In the genomic region with DNA sequence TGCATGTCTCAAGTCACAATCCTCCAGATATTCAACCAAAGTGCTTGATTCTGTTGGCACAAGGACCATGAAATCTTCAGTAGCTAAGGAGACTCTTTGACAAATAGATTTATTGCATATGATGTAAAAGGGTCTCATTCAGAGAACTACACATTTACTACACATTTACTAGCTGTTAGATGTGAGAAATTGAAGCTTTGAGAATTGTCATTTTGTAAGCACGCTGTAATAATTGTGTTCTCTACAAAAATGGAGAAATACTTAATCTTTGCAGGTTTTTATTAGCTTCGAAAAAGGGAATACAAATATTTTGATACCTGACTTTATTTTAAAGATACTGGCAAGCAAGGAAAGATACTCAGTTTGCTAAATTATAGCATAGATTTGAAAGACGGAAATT, we compare ENCODE assay signal across 11 cellular contexts.
A peak's percentile ranks its signal among the peaks of the same experiment; 100 is the strongest.
DNase-seq lines count a peak whose midpoint lies in the region; ATAC-seq and TF ChIP-seq lines count a peak whose summit lies in the region.
"Had no signal": no experiment of that assay in that cellular context is flagged by ENCODE, and none has a peak within 500 bp of the region (broad histone marks: within the 10 kb centered on the region; RNA-seq: fewer than 3 reads in every experiment).

No MANE protein-coding gene starts in this region.

- H3K27ac ChIP-seq in cingulate gyrus (ENCODE audit: low read depth, low read length), result peak overlapping the region; percentile 99
- peak overlapping the region; percentile 89 to 91 for H3K27ac ChIP-seq in prostate gland

- H3K4me1 ChIP-seq in Caco-2 (peaks cover 34% of the 10 kb centered on the region), prostate gland (replicated peaks) (peaks cover 19% of the 10 kb centered on the region)

- H3K4me3 Mint-ChIP-seq in Caco-2 (ENCODE audit: unreplicated experiment), result no peak overlapping the region
- H3K4me3 Mint-ChIP-seq in IgD-negative memory B cell, result peak overlapping the region in 2 of 4 donors; percentile 16 to 28

- ATAC-seq in GM18502 (IDR thresholded peaks at IDR 0.05; ENCODE audit: poor library complexity, unreplicated experiment), result no peak

- H3K36me3 ChIP-seq in Caco-2 (ENCODE audit: control insufficient read depth, insufficient read depth, low read length) (no peaks in the 10 kb centered on the region), prostate gland (no peaks in the 10 kb centered on the region)

- peaks cover 19% of the 10 kb centered on the region for H3K36me3 Mint-ChIP-seq in Caco-2 (ENCODE audit: insufficient read depth, unreplicated experiment)
- H3K36me3 Mint-ChIP-seq in IgD-negative memory B cell, result peaks cover 2% of the 10 kb centered on the region

- peak overlapping the region; percentile 66 for H3K27ac Mint-ChIP-seq in Caco-2 (ENCODE audit: unreplicated experiment)
- peak overlapping the region; percentile 24 to 97 (median 44) for H3K27ac Mint-ChIP-seq in IgD-negative memory B cell

- TF ChIP-seq CTCF in Caco-2 (IDR thresholded peaks at IDR 0.05; ENCODE audit: insufficient read depth in 1 of 2, low read depth in 1 of 2, low read length in 1 of 2, severe bottlenecking in 1 of 2, unreplicated experiment in 1 of 2) (no peak), prostate gland (IDR thresholded peaks at IDR 0.05) (no peak)

- intact Hi-C loops in Caco-2 (cut with micrococcal nuclease; ENCODE audit: unreplicated experiment) (no loop called here), prostate gland (cut with DNase I) (no loop called here)

- H3K4me1 Mint-ChIP-seq in Caco-2 (ENCODE audit: low read depth, unreplicated experiment) (peaks cover 26% of the 10 kb centered on the region), IgD-negative memory B cell (peaks cover 36 to 50% (median 38%) of the 10 kb centered on the region in 3 donors)

- TF ChIP-seq POLR2A in prostate gland (IDR thresholded peaks at IDR 0.05), result no peak

- H3K9me3 ChIP-seq in Caco-2 (no peaks in the 10 kb centered on the region), prostate gland (no peaks in the 10 kb centered on the region)
- H3K9me3 ChIP-seq: testis had no signal

- 63% methylated on average over 3 of the region's 3 CpGs for WGBS in prostate gland

- H3K27me3 ChIP-seq in Caco-2 (replicated peaks; ENCODE audit: control insufficient read depth, insufficient read depth, low read length) (no peaks in the 10 kb centered on the region), prostate gland (replicated peaks; ENCODE audit: insufficient read depth) (no peaks in the 10 kb centered on the region)
- H3K27me3 ChIP-seq: testis had no signal

- POLR2A ChIA-PET in Caco-2 (lab: Charles Lee), result no interaction called here

- DNase-seq in Caco-2, result no peak
- no peak for DNase-seq in prostate gland (ENCODE audit: low spot score)
- DNase-seq in NCI-H1105 treated with DMSO at 0.1 percent for 48 hours (lab: John Stamatoyannopoulos, UW), result no peak
- DNase-seq in NK-92 (lab: John Stamatoyannopoulos, UW; ENCODE audit: unreplicated experiment), result no peak
- DNase-seq: DMS153; NCI-H1930; stimulated activated CD4-positive, alpha-beta T cell treated with anti-CD3 and anti-CD28 coated beads, Interleukin-1b, Interleukin-23, amount 100 ng/mL, for 48 hours; testis had no signal

- no peak overlapping the region for H3K4me3 ChIP-seq in Caco-2 (ENCODE audit: low read depth, low read length)
- H3K4me3 ChIP-seq in prostate gland, result no peak overlapping the region
- H3K4me3 ChIP-seq: testis had no signal

- H3K27me3 Mint-ChIP-seq in Caco-2 (ENCODE audit: insufficient read depth, unreplicated experiment) (no peaks in the 10 kb centered on the region), IgD-negative memory B cell (peaks cover 3% of the 10 kb centered on the region)

- CTCF ChIA-PET in Caco-2 (lab: Charles Lee), result interaction anchor here (0.7 kb wide), 1 partner anchor 52 kb away, joined by 5 read pairs; no protein-coding TSS in a partner anchor

- no peaks in the 10 kb centered on the region for H3K9me3 Mint-ChIP-seq in Caco-2 (ENCODE audit: unreplicated experiment)
- H3K9me3 Mint-ChIP-seq in IgD-negative memory B cell, result no peaks in the 10 kb centered on the region

- BruUV-seq in Caco-2 (replicated peaks; lab: Mats Ljungman, UMichigan), result no TSS peak
